ENCODE assay signal across 16 cellular contexts in the genomic region with DNA sequence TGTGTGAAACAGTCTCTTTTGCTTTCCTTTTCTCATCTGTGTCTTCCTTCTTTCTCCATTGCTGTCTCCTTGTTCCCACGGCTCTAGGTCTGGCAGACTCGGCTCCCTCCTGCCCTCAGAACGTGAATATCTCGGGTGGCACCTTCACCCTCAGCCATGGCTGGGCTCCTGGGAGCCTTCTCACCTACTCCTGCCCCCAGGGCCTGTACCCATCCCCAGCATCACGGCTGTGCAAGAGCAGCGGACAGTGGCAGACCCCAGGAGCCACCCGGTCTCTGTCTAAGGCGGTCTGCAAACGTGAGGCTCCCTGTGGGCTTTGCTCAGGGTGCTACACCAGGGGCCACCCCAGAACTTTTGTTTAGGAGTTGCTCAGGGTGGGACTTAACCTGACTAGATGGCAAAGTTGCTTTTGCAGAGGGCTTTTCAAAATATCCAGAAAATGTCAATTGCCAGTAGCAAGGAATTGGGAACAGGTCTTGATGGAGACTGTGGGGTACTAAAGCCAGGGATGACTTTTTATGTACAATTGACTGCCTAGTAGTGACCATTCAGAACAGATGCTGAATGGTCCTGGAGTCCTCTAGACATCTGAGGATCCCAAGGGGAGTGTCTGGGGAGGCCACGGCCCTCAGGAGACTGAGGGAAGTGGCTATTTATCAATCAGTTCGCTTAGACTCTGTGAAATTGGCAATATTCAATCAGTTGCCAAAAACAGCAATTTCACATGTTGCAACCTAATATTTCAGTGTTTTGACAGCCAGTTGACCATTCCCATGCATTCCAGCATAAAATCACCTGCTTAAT. TPM values are rescaled to one million over a fixed set of nuclear protein-coding genes. Genes with fewer than 3 reads are reported as not detected.
DNase-seq lines count a peak whose midpoint lies in the region; ATAC-seq and TF ChIP-seq lines count a peak whose summit lies in the region.
"Had no signal": no experiment of that assay in that cellular context is flagged by ENCODE, and none has a peak within 500 bp of the region (broad histone marks: within the 10 kb centered on the region; RNA-seq: fewer than 3 reads in every experiment).

No MANE protein-coding gene starts in this region.

- H3K27ac ChIP-seq in coronary artery (peak overlapping the region in 1 of 2 donors; percentile 51), lower lobe of right lung (peak overlapping the region; percentile 76), thoracic aorta (no peak overlapping the region)

- H3K36me3 ChIP-seq in lower lobe of right lung: no peaks in the 10 kb centered on the region
- H3K36me3 ChIP-seq in thoracic aorta: no peaks in the 10 kb centered on the region

- H3K27me3 ChIP-seq in lower lobe of right lung (ENCODE audit: low read depth) (no peaks in the 10 kb centered on the region), thoracic aorta (replicated peaks; ENCODE audit: insufficient read depth) (no peaks in the 10 kb centered on the region)

- intact Hi-C loops in lower lobe of right lung (cut with DNase I): no loop called here

- H3K4me1 ChIP-seq in lower lobe of right lung: peaks cover 11% of the 10 kb centered on the region
- no peaks in the 10 kb centered on the region for H3K4me1 ChIP-seq in thoracic aorta (ENCODE audit: control insufficient read depth in 1 of 2, low read depth in 2 of 2)

- no peaks in the 10 kb centered on the region for H3K9me3 ChIP-seq in lower lobe of right lung
- no peaks in the 10 kb centered on the region for H3K9me3 ChIP-seq in thoracic aorta

- TF ChIP-seq CTCF in coronary artery (IDR thresholded peaks at IDR 0.05) (no peak), lower lobe of right lung (IDR thresholded peaks at IDR 0.05) (no peak), thoracic aorta (IDR thresholded peaks at IDR 0.05) (no peak)

- ATAC-seq in lower lobe of right lung: peak; percentile 25 to 40
- no peak for ATAC-seq in thoracic aorta (ENCODE audit: insufficient number of reproducible peaks, low FRiP score, low read depth)
- no peak for ATAC-seq in GM18858 (IDR thresholded peaks at IDR 0.05; ENCODE audit: unreplicated experiment)
- ATAC-seq: natural killer cell treated with Interleukin-12 subunit alpha and Interleukin-12 subunit beta and Interleukin-15 and Interleukin-18, amount 100 ng/mL, for 72 hours had no signal

- peak overlapping the region; percentile 43 for H3K4me3 ChIP-seq in coronary artery
- H3K4me3 ChIP-seq in lower lobe of right lung: peak overlapping the region; percentile 58
- peak overlapping the region; percentile 52 for H3K4me3 ChIP-seq in thoracic aorta
- H3K4me3 ChIP-seq: smooth muscle cell had no signal

- DNase-seq in coronary artery (ENCODE audit: low spot score): no peak
- DNase-seq in lower lobe of right lung: no peak
- DNase-seq in thoracic aorta (ENCODE audit: low spot score): no peak
- no peak for DNase-seq in NCI-H2196 (lab: John Stamatoyannopoulos, UW; ENCODE audit: unreplicated experiment)
- no peak for DNase-seq in NCI-H1092 treated with DMSO at 0.1 percent for 48 hours (lab: John Stamatoyannopoulos, UW)
- DNase-seq: activated CD4-positive, alpha-beta T cell treated with anti-CD3 and anti-CD28 coated beads, Interleukin-2, amount 10 ng/mL, durations not matched to agents 24 days and 14 days; activated T-cell treated with anti-CD3 and anti-CD28 coated beads, Interleukin-2, amount 50 U/mL, for 48 hours; amniotic stem cell; CD4-positive, alpha-beta T cell; Kasumi-1; NCI-H187 treated with DMSO at 0.1 percent for 48 hours; NCI-H82; T1000 had no signal

RNA-seq across cellular contexts. Expression of a gene that starts 0.6 kb away (rescaled TPM):
- 311 TPM for total RNA-seq in lower lobe of right lung
- total RNA-seq in thoracic aorta: 10 to 100 TPM; 13.8 to 40.2 TPM
- total RNA-seq: smooth muscle cell had no signal

RNA-seq across cellular contexts. Expression of a gene that starts 17.8 kb away (rescaled TPM):
- total RNA-seq in lower lobe of right lung (85.6 TPM), thoracic aorta (100 to 1,000 TPM in 1 of 2 donors, 10 to 100 TPM in 1; 55.2 to 142 TPM)
- total RNA-seq: activated CD4-positive, alpha-beta T cell treated with anti-CD3 and anti-CD28 coated beads, Interleukin-2, amount 10 ng/mL, durations not matched to agents 24 days and 14 days; smooth muscle cell had no signal

RNA-seq across cellular contexts. Expression of a gene that starts 26.2 kb away (rescaled TPM):
- 5.1 TPM for total RNA-seq in lower lobe of right lung
- total RNA-seq in thoracic aorta: 1 to 10 TPM in 1 of 2 donors, not detected in 1; 1.6 TPM

RNA-seq across cellular contexts. Expression of a gene that starts 30.6 kb away (rescaled TPM):
- total RNA-seq in lower lobe of right lung (46.0 TPM), thoracic aorta (10 to 100 TPM; 19.5 to 33.2 TPM)

RNA-seq across cellular contexts. Expression of a gene that starts 30.7 kb away (rescaled TPM):
- 47.0 TPM for total RNA-seq in lower lobe of right lung
- 10 to 100 TPM; 62.4 to 69.3 TPM for total RNA-seq in thoracic aorta

Comparison
In these comparisons a context has a peak if more than half of its experiments do, and no peak if none do; other contexts are left out.
1. ATAC-seq: peak in lower lobe of right lung (2 of 2); none in thoracic aorta (single experiment) and GM18858 (single experiment).
2. Peak in every context shown above with its lines, with median percentiles within 50 percentile points of each other: H3K4me3 ChIP-seq.